Comparison of ENCODE assay signal across 1 cellular context in the genomic region with DNA sequence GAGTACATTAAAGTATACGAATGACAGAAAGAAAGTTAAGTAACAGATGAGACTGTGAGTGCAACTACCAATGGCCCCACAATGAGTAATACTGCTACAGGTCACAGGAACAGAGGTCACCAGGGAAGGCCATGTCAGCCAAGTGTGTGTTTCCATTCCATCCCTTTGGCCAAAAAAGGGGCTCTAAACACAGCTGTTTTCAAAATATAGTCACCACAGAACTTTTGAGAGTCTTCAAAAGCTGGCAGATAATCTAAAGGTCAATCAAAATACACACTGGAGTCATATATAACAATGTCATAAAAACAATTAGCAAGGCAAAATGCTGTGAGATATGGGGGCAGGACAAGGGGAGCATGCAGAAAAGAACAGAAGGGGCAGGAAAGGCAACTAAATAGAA.
A peak's percentile ranks its signal among the peaks of the same experiment; 100 is the strongest.
TF ChIP-seq lines count a peak whose summit lies in the region.

No MANE protein-coding gene starts in this region.

TF ChIP-seq in HepG2, 621 proteins besides CTCF, POLR2A, EP300 and RAD21 (continued from another document and continues in another):
- TF ChIP-seq RXRB (CRISPR knock-in tag; IDR thresholded peaks at IDR 0.05; ENCODE audit: borderline replicate concordance) (peak; percentile 56; the same call in 1 of the 2 replicates), SAP130 (CRISPR knock-in tag; IDR thresholded peaks at IDR 0.05; ENCODE audit: low read depth) (peak; percentile 32), ZSCAN31 (CRISPR knock-in tag; IDR thresholded peaks at IDR 0.05; ENCODE audit: low read depth) (no peak), PITX1 (CRISPR knock-in tag; IDR thresholded peaks at IDR 0.05) (no peak), ZNF251 (CRISPR knock-in tag; IDR thresholded peaks at IDR 0.05) (no peak), SRY (CRISPR knock-in tag; IDR thresholded peaks at IDR 0.05) (no peak), POGZ (CRISPR knock-in tag; IDR thresholded peaks at IDR 0.05) (0 out of 2 replicates have a peak, but pooled peaks have one; percentile 39), ZNF343 (CRISPR knock-in tag; IDR thresholded peaks at IDR 0.05) (no peak), SOX13 (IDR thresholded peaks at IDR 0.05) (no peak), SOX13 (CRISPR knock-in tag; conservative IDR thresholded peaks at IDR 0.05 in 1 of 2, IDR thresholded peaks at IDR 0.05 in 1 of 2) (0 out of 4 replicates have a peak, but pooled peaks of 1 of the 2 experiments have one; percentile 11), CREM (IDR thresholded peaks at IDR 0.05) (no peak), CREM (CRISPR knock-in tag; IDR thresholded peaks at IDR 0.05) (no peak), ELF3 (CRISPR knock-in tag; IDR thresholded peaks at IDR 0.05) (no peak), FOSL2 (CRISPR knock-in tag; IDR thresholded peaks at IDR 0.05) (peak; percentile 66), SCMH1 (CRISPR knock-in tag; IDR thresholded peaks at IDR 0.05; ENCODE audit: borderline replicate concordance) (no peak), HOXD1 (CRISPR knock-in tag; IDR thresholded peaks at IDR 0.05) (no peak), PAXIP1 (CRISPR knock-in tag; conservative IDR thresholded peaks at IDR 0.05) (no peak), ZNF546 (CRISPR knock-in tag; conservative IDR thresholded peaks at IDR 0.05) (no peak), THAP11 (CRISPR knock-in tag; IDR thresholded peaks at IDR 0.05) (no peak), RNF2 (conservative IDR thresholded peaks at IDR 0.05; ENCODE audit: low read depth) (no peak), SNRNP70 (IDR thresholded peaks at IDR 0.05; ENCODE audit: low read depth, low read length) (no peak), ZNF451 (CRISPR knock-in tag; IDR thresholded peaks at IDR 0.05) (no peak), PRMT3 (CRISPR knock-in tag; IDR thresholded peaks at IDR 0.05; ENCODE audit: borderline replicate concordance, low read depth) (no peak), FOXJ3 (CRISPR knock-in tag; IDR thresholded peaks at IDR 0.05; ENCODE audit: borderline replicate concordance) (no peak), ZFP41 (CRISPR knock-in tag; IDR thresholded peaks at IDR 0.05; ENCODE audit: borderline replicate concordance) (no peak), ZFP1 (CRISPR knock-in tag; IDR thresholded peaks at IDR 0.05) (no peak), ZNF383 (CRISPR knock-in tag; IDR thresholded peaks at IDR 0.05; ENCODE audit: borderline replicate concordance) (no peak), ZMAT3 (CRISPR knock-in tag; conservative IDR thresholded peaks at IDR 0.05) (no peak), NR2C2 (CRISPR knock-in tag; IDR thresholded peaks at IDR 0.05; ENCODE audit: borderline replicate concordance) (peak; percentile 51; the same call in 1 of the 2 replicates), PPARG (CRISPR knock-in tag; conservative IDR thresholded peaks at IDR 0.05) (peak; percentile 74), CEBPB (IDR thresholded peaks at IDR 0.05; ENCODE audit: borderline replicate concordance, low read depth, low read length) (0 out of 2 replicates have a peak, but pooled peaks have one; percentile 2), MXI1 (IDR thresholded peaks at IDR 0.05; ENCODE audit: borderline replicate concordance, low read depth, low read length) (no peak), ZNF563 (CRISPR knock-in tag; IDR thresholded peaks at IDR 0.05) (no peak), GMEB2 (CRISPR knock-in tag; IDR thresholded peaks at IDR 0.05; ENCODE audit: low read depth) (no peak), HNF4A (CRISPR knock-in tag; IDR thresholded peaks at IDR 0.05) (0 out of 2 replicates have a peak, but pooled peaks have one; percentile 19), ADNP (CRISPR knock-in tag; IDR thresholded peaks at IDR 0.05) (no peak), ZNF646 (CRISPR knock-in tag; IDR thresholded peaks at IDR 0.05) (no peak), NR2F6 (IDR thresholded peaks at IDR 0.05) (peak; percentile 77), NR2F6 (CRISPR knock-in tag; IDR thresholded peaks at IDR 0.05) (peak; percentile 76), CERS6 (CRISPR knock-in tag; IDR thresholded peaks at IDR 0.05) (no peak), PHF21A (CRISPR knock-in tag; IDR thresholded peaks at IDR 0.05) (no peak), KAT8 (CRISPR knock-in tag; IDR thresholded peaks at IDR 0.05) (no peak), MED1 (CRISPR knock-in tag; IDR thresholded peaks at IDR 0.05) (0 out of 2 replicates have a peak, but pooled peaks have one; percentile 20), ZNF20 (CRISPR knock-in tag; IDR thresholded peaks at IDR 0.05) (no peak), EZH2 (conservative IDR thresholded peaks at IDR 0.05; ENCODE audit: low read depth, low read length) (no peak), NR2F1 (CRISPR knock-in tag; IDR thresholded peaks at IDR 0.05) (peak; percentile 62 to 67; a peak in 3 of 4 replicates), MAFF (IDR thresholded peaks at IDR 0.05; ENCODE audit: low read depth, low read length) (no peak), RARA (CRISPR knock-in tag; IDR thresholded peaks at IDR 0.05) (peak; percentile 72), ZNF510 (CRISPR knock-in tag; IDR thresholded peaks at IDR 0.05; ENCODE audit: low read depth) (no peak), RAD51 (IDR thresholded peaks at IDR 0.05; ENCODE audit: borderline replicate concordance) (no peak)
- TF ChIP-seq, protein P1, sequence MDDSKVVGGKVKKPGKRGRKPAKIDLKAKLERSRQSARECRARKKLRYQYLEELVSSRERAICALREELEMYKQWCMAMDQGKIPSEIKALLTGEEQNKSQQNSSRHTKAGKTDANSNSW (CRISPR knock-in tag; IDR thresholded peaks at IDR 0.05; ENCODE audit: borderline replicate concordance): no peak
- TF ChIP-seq, protein P2, sequence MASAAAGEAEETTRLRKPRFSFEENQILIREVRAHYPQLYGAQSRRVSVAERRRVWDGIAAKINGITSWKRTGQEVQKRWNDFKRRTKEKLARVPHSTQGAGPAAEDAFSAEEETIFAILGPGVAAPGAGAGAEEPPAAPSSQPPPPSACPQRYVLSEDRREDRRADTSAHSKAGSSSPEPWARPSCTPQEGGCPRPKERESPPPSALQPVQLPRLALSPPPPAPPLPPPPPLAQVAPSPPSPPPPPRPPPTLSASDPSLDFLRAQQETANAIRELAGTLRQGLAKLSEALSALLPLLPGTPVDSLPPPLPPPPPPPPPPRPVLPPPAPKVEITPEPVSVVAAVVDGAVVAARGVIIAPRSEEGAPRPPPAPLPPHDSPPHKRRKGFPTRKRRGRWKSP (CRISPR knock-in tag; IDR thresholded peaks at IDR 0.05): no peak
- TF ChIP-seq, protein P3, sequence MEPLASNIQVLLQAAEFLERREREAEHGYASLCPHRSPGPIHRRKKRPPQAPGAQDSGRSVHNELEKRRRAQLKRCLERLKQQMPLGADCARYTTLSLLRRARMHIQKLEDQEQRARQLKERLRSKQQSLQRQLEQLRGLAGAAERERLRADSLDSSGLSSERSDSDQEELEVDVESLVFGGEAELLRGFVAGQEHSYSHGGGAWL (CRISPR knock-in tag; IDR thresholded peaks at IDR 0.05): no peak
